Comparison of ENCODE assay signal across 9 cellular contexts in the genomic region with DNA sequence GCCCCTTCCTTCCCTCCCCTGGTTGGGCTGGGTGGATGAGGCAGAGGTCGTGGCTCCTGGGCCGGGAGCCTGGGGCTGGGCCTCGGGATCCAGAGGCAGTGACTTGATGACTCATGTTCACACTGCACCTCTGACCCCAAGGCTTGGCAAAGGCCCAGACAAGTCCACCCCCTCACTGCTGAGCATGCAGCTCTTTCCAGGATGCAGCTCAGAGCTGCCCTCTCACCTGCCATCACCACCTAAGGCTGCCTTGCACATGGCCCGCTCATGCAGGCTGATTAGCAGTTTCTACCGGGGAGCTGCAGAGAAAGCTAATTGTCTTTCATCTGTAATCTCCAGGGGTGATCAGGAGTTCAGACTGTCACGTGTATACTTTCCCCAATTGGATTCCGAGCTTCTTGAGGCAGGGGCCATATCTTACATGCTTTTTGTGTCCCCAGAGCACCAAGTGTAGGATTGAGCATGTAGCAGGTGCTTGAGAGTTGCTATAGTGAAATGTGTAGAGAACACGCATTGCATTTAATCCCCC.
A peak's percentile ranks its signal among the peaks of the same experiment; 100 is the strongest.
DNase-seq lines count a peak whose midpoint lies in the region; ATAC-seq and TF ChIP-seq lines count a peak whose summit lies in the region.
"Had no signal": no experiment of that assay in that cellular context is flagged by ENCODE, and none has a peak within 500 bp of the region (broad histone marks: within the 10 kb centered on the region; RNA-seq: fewer than 3 reads in every experiment).

No MANE protein-coding gene starts in this region.

- H3K27me3 ChIP-seq in neural cell (ENCODE audit: insufficient read depth, low read depth, low read length), result no peaks in the 10 kb centered on the region

- no peaks in the 10 kb centered on the region for H3F3A ChIP-seq in neural cell (ENCODE audit: insufficient read depth, low read length, poor library complexity, severe bottlenecking)

- no peaks in the 10 kb centered on the region for H3K36me3 ChIP-seq in neural cell (ENCODE audit: insufficient read depth, low read length)

- no peak overlapping the region for H3K27ac Mint-ChIP-seq in progenitor cell of endocrine pancreas

- H3K27me3 Mint-ChIP-seq in progenitor cell of endocrine pancreas, result no peaks in the 10 kb centered on the region

- no peak for TF ChIP-seq RAD21 in neural cell (conservative IDR thresholded peaks at IDR 0.05)

- peaks cover 12% of the 10 kb centered on the region for H3K4me1 Mint-ChIP-seq in progenitor cell of endocrine pancreas (ENCODE audit: low read depth)

- no peak overlapping the region for H2AFZ ChIP-seq in neural cell (ENCODE audit: low read depth, low read length)

- DNase-seq in EH (ENCODE audit: low read depth), result peak; percentile 39
- DNase-seq in M059J (ENCODE audit: low read depth), result peak; percentile 62
- peak; percentile 76 for DNase-seq in choroid plexus epithelial cell (ENCODE audit: low read depth)
- DNase-seq in progenitor cell of endocrine pancreas (ENCODE audit: low spot score, unreplicated experiment), result no peak
- DNase-seq: effector CD8-positive, alpha-beta T cell had no signal

- H3K79me2 ChIP-seq in neural cell (replicated peaks; ENCODE audit: insufficient read depth, low read length), result no peaks in the 10 kb centered on the region

- no peaks in the 10 kb centered on the region for H3K9me3 Mint-ChIP-seq in progenitor cell of endocrine pancreas (ENCODE audit: low read depth)

- H3K4me3 ChIP-seq in choroid plexus epithelial cell (ENCODE audit: low read depth, low read length) (no peak overlapping the region), neural cell (ENCODE audit: low read length) (peak overlapping the region; percentile 37)

- no peak for TF ChIP-seq CTCF in choroid plexus epithelial cell (conservative IDR thresholded peaks at IDR 0.05; ENCODE audit: low read depth, low read length)
- TF ChIP-seq CTCF in neural cell (IDR thresholded peaks at IDR 0.05; ENCODE audit: poor library complexity, severe bottlenecking), result no peak
- no peak for TF ChIP-seq CTCF in progenitor cell of endocrine pancreas (IDR thresholded peaks at IDR 0.05; ENCODE audit: unreplicated experiment)

- H3K4me3 Mint-ChIP-seq in progenitor cell of endocrine pancreas (ENCODE audit: low read depth), result no peak overlapping the region

- no peaks in the 10 kb centered on the region for H3K9me2 ChIP-seq in neural cell (ENCODE audit: insufficient read depth, low read length)

- ATAC-seq in GM21515 (IDR thresholded peaks at IDR 0.05; ENCODE audit: unreplicated experiment), result no peak
- no peak for ATAC-seq in GM18868 (IDR thresholded peaks at IDR 0.05; ENCODE audit: unreplicated experiment)
- ATAC-seq in HG03457 (IDR thresholded peaks at IDR 0.05; ENCODE audit: unreplicated experiment), result no peak

- no peak for TF ChIP-seq EP300 in neural cell (conservative IDR thresholded peaks at IDR 0.05; ENCODE audit: poor library complexity, severe bottlenecking)

- no peak overlapping the region for H3K27ac ChIP-seq in neural cell (ENCODE audit: low read length)

- H3K36me3 Mint-ChIP-seq in progenitor cell of endocrine pancreas (ENCODE audit: insufficient read depth), result no peaks in the 10 kb centered on the region

- no peaks in the 10 kb centered on the region for H4K20me1 ChIP-seq in neural cell (ENCODE audit: insufficient read depth)

- H3K9ac ChIP-seq in neural cell (ENCODE audit: low read length), result no peak overlapping the region

- no peaks in the 10 kb centered on the region for H3K9me3 ChIP-seq in neural cell (ENCODE audit: low read length)

- no peak overlapping the region for H3K4me2 ChIP-seq in neural cell (ENCODE audit: low read length)

TF ChIP-seq in neural cell, 6 proteins besides CTCF, POLR2A, EP300 and RAD21:
- TF ChIP-seq, protein P1, sequence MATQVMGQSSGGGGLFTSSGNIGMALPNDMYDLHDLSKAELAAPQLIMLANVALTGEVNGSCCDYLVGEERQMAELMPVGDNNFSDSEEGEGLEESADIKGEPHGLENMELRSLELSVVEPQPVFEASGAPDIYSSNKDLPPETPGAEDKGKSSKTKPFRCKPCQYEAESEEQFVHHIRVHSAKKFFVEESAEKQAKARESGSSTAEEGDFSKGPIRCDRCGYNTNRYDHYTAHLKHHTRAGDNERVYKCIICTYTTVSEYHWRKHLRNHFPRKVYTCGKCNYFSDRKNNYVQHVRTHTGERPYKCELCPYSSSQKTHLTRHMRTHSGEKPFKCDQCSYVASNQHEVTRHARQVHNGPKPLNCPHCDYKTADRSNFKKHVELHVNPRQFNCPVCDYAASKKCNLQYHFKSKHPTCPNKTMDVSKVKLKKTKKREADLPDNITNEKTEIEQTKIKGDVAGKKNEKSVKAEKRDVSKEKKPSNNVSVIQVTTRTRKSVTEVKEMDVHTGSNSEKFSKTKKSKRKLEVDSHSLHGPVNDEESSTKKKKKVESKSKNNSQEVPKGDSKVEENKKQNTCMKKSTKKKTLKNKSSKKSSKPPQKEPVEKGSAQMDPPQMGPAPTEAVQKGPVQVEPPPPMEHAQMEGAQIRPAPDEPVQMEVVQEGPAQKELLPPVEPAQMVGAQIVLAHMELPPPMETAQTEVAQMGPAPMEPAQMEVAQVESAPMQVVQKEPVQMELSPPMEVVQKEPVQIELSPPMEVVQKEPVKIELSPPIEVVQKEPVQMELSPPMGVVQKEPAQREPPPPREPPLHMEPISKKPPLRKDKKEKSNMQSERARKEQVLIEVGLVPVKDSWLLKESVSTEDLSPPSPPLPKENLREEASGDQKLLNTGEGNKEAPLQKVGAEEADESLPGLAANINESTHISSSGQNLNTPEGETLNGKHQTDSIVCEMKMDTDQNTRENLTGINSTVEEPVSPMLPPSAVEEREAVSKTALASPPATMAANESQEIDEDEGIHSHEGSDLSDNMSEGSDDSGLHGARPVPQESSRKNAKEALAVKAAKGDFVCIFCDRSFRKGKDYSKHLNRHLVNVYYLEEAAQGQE (IDR thresholded peaks at IDR 0.05; ENCODE audit: borderline replicate concordance), result no peak
- no peak for TF ChIP-seq TAF1 (IDR thresholded peaks at IDR 0.05; ENCODE audit: low read depth)
- no peak for TF ChIP-seq SMC3 (conservative IDR thresholded peaks at IDR 0.05; ENCODE audit: poor library complexity)
- TF ChIP-seq POLR2AphosphoS5 (IDR thresholded peaks at IDR 0.05), result no peak
- no peak for TF ChIP-seq MXI1 (conservative IDR thresholded peaks at IDR 0.05; ENCODE audit: poor library complexity, severe bottlenecking)
- no peak for TF ChIP-seq EZH2 (IDR thresholded peaks at IDR 0.05; ENCODE audit: borderline replicate concordance, insufficient read depth, low read length, poor library complexity, severe bottlenecking)
